ENCODE assay signal across 13 cellular contexts in the genomic region with DNA sequence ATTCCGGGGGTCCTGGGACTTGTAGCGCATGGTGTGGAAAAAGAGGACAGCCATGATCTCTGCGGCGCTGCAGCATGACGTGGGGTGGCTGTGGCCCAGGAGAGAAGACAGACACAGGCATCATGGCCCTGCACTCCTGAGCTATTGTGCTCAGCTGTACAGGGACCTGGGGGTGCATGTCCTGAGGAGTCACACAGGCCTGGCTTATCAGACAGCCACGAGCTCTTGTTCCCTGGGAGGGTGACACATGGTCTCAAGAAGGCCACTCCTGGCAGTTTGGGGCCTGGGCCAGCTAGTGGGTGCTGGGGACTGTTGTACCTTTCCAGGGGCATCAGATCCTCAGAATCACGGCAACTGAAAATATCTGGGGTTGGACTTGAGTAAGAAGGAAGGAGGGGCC. TPM values are rescaled to one million over a fixed set of nuclear protein-coding genes. Genes with fewer than 3 reads are reported as not detected.
DNase-seq lines count a peak whose midpoint lies in the region; ATAC-seq and TF ChIP-seq lines count a peak whose summit lies in the region.
"Had no signal": no experiment of that assay in that cellular context is flagged by ENCODE, and none has a peak within 500 bp of the region (broad histone marks: within the 10 kb centered on the region; RNA-seq: fewer than 3 reads in every experiment).

No MANE protein-coding gene starts in this region.

- H3K4me1 Mint-ChIP-seq in MCF 10A (ENCODE audit: insufficient read depth, unreplicated experiment) (peaks cover 26% of the 10 kb centered on the region), nephron progenitor cell (peaks cover 22% of the 10 kb centered on the region)

- TF ChIP-seq CTCF in MCF 10A (IDR thresholded peaks at IDR 0.05; ENCODE audit: unreplicated experiment) (no peak), breast epithelium (IDR thresholded peaks at IDR 0.05) (no peak), esophagus muscularis mucosa (IDR thresholded peaks at IDR 0.05) (no peak), nephron progenitor cell (IDR thresholded peaks at IDR 0.05) (no peak), smooth muscle cell (IDR thresholded peaks at IDR 0.05; ENCODE audit: borderline replicate concordance, insufficient read depth, poor library complexity, severe bottlenecking) (no peak), GM13977 (IDR thresholded peaks at IDR 0.05; ENCODE audit: extremely low read depth, insufficient read depth, missing control alignments) (no peak)

- H3K4me2 ChIP-seq in smooth muscle cell: no peak overlapping the region

- POLR2A ChIA-PET in MCF 10A (lab: Yijun Ruan, JAX): no interaction called here

- H3K4me3 Mint-ChIP-seq in MCF 10A (ENCODE audit: unreplicated experiment) (no peak overlapping the region), nephron progenitor cell (no peak overlapping the region)
- H3K4me3 Mint-ChIP-seq: natural killer cell treated with Interleukin-12 subunit alpha and Interleukin-12 subunit beta and Interleukin-15 and Interleukin-18, amount 100 ng/mL, for 72 hours had no signal

- 92% methylated on average over 7 of the region's 7 CpGs for WGBS in esophagus muscularis mucosa
- WGBS in smooth muscle cell (ENCODE audit: low lambda C conversion rate): 90% methylated on average over 7 of the region's 7 CpGs

- H3K27ac Mint-ChIP-seq in MCF 10A (ENCODE audit: low read depth, unreplicated experiment): peak overlapping the region; percentile 67
- peak overlapping the region; percentile 93 for H3K27ac Mint-ChIP-seq in nephron progenitor cell
- H3K27ac Mint-ChIP-seq: natural killer cell treated with Interleukin-12 subunit alpha and Interleukin-12 subunit beta and Interleukin-15 and Interleukin-18, amount 100 ng/mL, for 72 hours had no signal

- TF ChIP-seq POLR2A in breast epithelium (IDR thresholded peaks at IDR 0.05) (no peak), esophagus muscularis mucosa (IDR thresholded peaks at IDR 0.05; ENCODE audit: low read depth) (no peak)

- H3K27me3 Mint-ChIP-seq in MCF 10A (ENCODE audit: insufficient read depth, unreplicated experiment) (no peaks in the 10 kb centered on the region), nephron progenitor cell (ENCODE audit: low read depth, poor library complexity) (no peaks in the 10 kb centered on the region)
- H3K27me3 Mint-ChIP-seq: natural killer cell treated with Interleukin-12 subunit alpha and Interleukin-12 subunit beta and Interleukin-15 and Interleukin-18, amount 100 ng/mL, for 72 hours had no signal

- H4K20me1 ChIP-seq in smooth muscle cell (ENCODE audit: low read depth): peaks cover 74% of the 10 kb centered on the region

- no peak overlapping the region for H2AFZ ChIP-seq in smooth muscle cell (ENCODE audit: low read depth)

- peaks cover 21% of the 10 kb centered on the region for H3F3A ChIP-seq in smooth muscle cell (ENCODE audit: low read depth)

- CTCF ChIA-PET in MCF 10A (lab: Yijun Ruan, JAX): interaction anchor here (0.6 kb wide), 1 partner anchor 58 kb away, joined by 3 read pairs; no protein-coding TSS in a partner anchor

- peaks cover 66% of the 10 kb centered on the region for H3K79me2 ChIP-seq in smooth muscle cell (ENCODE audit: low read depth)

- no peak for TF ChIP-seq EP300 in esophagus muscularis mucosa (IDR thresholded peaks at IDR 0.05)

- H3K9me3 Mint-ChIP-seq in MCF 10A (ENCODE audit: unreplicated experiment) (no peaks in the 10 kb centered on the region), nephron progenitor cell (no peaks in the 10 kb centered on the region)
- H3K9me3 Mint-ChIP-seq: natural killer cell treated with Interleukin-12 subunit alpha and Interleukin-12 subunit beta and Interleukin-15 and Interleukin-18, amount 100 ng/mL, for 72 hours had no signal

- H3K4me1 ChIP-seq in breast epithelium (no peaks in the 10 kb centered on the region), esophagus muscularis mucosa (peaks cover 62 to 82% (median 75%) of the 10 kb centered on the region in 4 donors), smooth muscle cell (ENCODE audit: low read depth) (peaks cover 16% of the 10 kb centered on the region)

- DNase-seq in MCF 10A (ENCODE audit: unreplicated experiment) (no peak), breast epithelium (ENCODE audit: low spot score in 2 of 2) (no peak), esophagus muscularis mucosa (ENCODE audit: extremely low spot score) (no peak), nephron progenitor cell (no peak), smooth muscle cell (lab: John Stamatoyannopoulos, UW; ENCODE audit: unreplicated experiment) (no peak), GM13977 (ENCODE audit: low spot score) (no peak), head of caudate nucleus (no peak)
- DNase-seq: activated CD4-positive, alpha-beta T cell treated with anti-CD3 and anti-CD28 coated beads for 1 hour; NCI-H1436; NCI-H524 treated with DMSO at 0.1 percent for 48 hours; Peyer's patch had no signal

- H3K4me3 ChIP-seq in breast epithelium (no peak overlapping the region), esophagus muscularis mucosa (no peak overlapping the region), smooth muscle cell (no peak overlapping the region)
- H3K4me3 ChIP-seq: Peyer's patch had no signal

- H3K36me3 Mint-ChIP-seq in MCF 10A (ENCODE audit: insufficient read depth, unreplicated experiment) (peaks cover 56% of the 10 kb centered on the region), nephron progenitor cell (ENCODE audit: low read depth) (peaks cover 37% of the 10 kb centered on the region)
- H3K36me3 Mint-ChIP-seq: natural killer cell treated with Interleukin-12 subunit alpha and Interleukin-12 subunit beta and Interleukin-15 and Interleukin-18, amount 100 ng/mL, for 72 hours had no signal

- H3K9ac ChIP-seq in smooth muscle cell (ENCODE audit: low read depth): no peak overlapping the region

- BruUV-seq in MCF 10A (replicated peaks; lab: Mats Ljungman, UMichigan): no TSS peak

- intact Hi-C loops in MCF 10A (cut with micrococcal nuclease): no loop called here
- intact Hi-C loops in breast epithelium (cut with DNase I; ENCODE audit: low total_unique reads): no loop called here
- intact Hi-C loops in esophagus muscularis mucosa (cut with DNase I): no loop called here
- intact Hi-C loops in head of caudate nucleus (cut with DNase I): no loop called here

- in situ Hi-C loops in GM13977 (cut with MboI; ENCODE audit: low pct_unique_long_range_greater_than_20kb, low sequenced_read_pairs, unreplicated experiment): no loop called here

- H3K27ac ChIP-seq in breast epithelium: no peak overlapping the region
- H3K27ac ChIP-seq in esophagus muscularis mucosa (replicated peaks in 1 of 4): peak overlapping the region in 3 of 4 donors; percentile 27 to 57 (median 35)
- H3K27ac ChIP-seq in smooth muscle cell (ENCODE audit: low read depth): no peak overlapping the region
- H3K27ac ChIP-seq: Peyer's patch had no signal

- H3K9me3 ChIP-seq in breast epithelium (no peaks in the 10 kb centered on the region), esophagus muscularis mucosa (no peaks in the 10 kb centered on the region), smooth muscle cell (replicated peaks; ENCODE audit: low read depth) (no peaks in the 10 kb centered on the region)
- H3K9me3 ChIP-seq: Peyer's patch had no signal

- no peaks in the 10 kb centered on the region for H3K36me3 ChIP-seq in breast epithelium
- peaks cover 43 to 57% (median 51%) of the 10 kb centered on the region in 4 donors for H3K36me3 ChIP-seq in esophagus muscularis mucosa
- H3K36me3 ChIP-seq in smooth muscle cell (ENCODE audit: low read depth): no peaks in the 10 kb centered on the region

- no peak for ATAC-seq in GM21723 (IDR thresholded peaks at IDR 0.05; ENCODE audit: unreplicated experiment)
- ATAC-seq: natural killer cell treated with Interleukin-12 subunit alpha and Interleukin-12 subunit beta and Interleukin-15 and Interleukin-18, amount 100 ng/mL, for 72 hours had no signal

- H3K27me3 ChIP-seq in breast epithelium: no peaks in the 10 kb centered on the region
- H3K27me3 ChIP-seq in esophagus muscularis mucosa: no peaks in the 10 kb centered on the region
- no peaks in the 10 kb centered on the region for H3K27me3 ChIP-seq in smooth muscle cell (ENCODE audit: low read depth)
- H3K27me3 ChIP-seq: Peyer's patch had no signal

RNA-seq across cellular contexts. Expression of gene TKT, which starts 13.7 kb away (rescaled TPM):
- total RNA-seq in MCF 10A (2022) (179 and 326 TPM in 2 replicates), breast epithelium (100 to 1,000 TPM; 130 to 273 (median 131) TPM), esophagus muscularis mucosa (100 to 1,000 TPM; 295 to 524 (median 378) TPM), smooth muscle cell (106 and 138 TPM in 2 replicates)
- 124 and 144 TPM in 2 replicates for polyA plus RNA-seq in smooth muscle cell

Comparison
In these comparisons a context has a peak if more than half of its experiments do, and no peak if none do; other contexts are left out.
1. H3K27ac ChIP-seq: peak in esophagus muscularis mucosa (3 of 4); none in breast epithelium (0 of 2) and smooth muscle cell (single experiment).